1 cellular context compared by ENCODE assay signal in genomic region chr2:60355849-60356261, GRCh38.
TF ChIP-seq lines count a peak whose summit lies in the region.

No MANE protein-coding gene starts in this region.

TF ChIP-seq in GM12878, 131 proteins besides CTCF, POLR2A, EP300 and RAD21 (continued from another document and continues in another):
- TF ChIP-seq NKRF (conservative IDR thresholded peaks at IDR 0.05) (no peak), PML (IDR thresholded peaks at IDR 0.05; ENCODE audit: low read length) (no peak), SREBF2 (IDR thresholded peaks at IDR 0.05; ENCODE audit: low read length) (no peak), E2F4 (IDR thresholded peaks at IDR 0.05; ENCODE audit: low read depth, low read length) (no peak), ZNF274 (IDR thresholded peaks at IDR 0.05; ENCODE audit: insufficient read depth, insufficient read length) (no peak), CBFB (IDR thresholded peaks at IDR 0.05; ENCODE audit: low read depth) (peak; percentile 20; the same call in 1 of the 2 replicates), MEF2A (IDR thresholded peaks at IDR 0.05; ENCODE audit: insufficient read depth, low read depth, low read length) (no peak), MTA2 (IDR thresholded peaks at IDR 0.05; ENCODE audit: low read depth) (peak; percentile 53; the same call in 1 of the 2 replicates), BRCA1 (IDR thresholded peaks at IDR 0.05; ENCODE audit: low read depth, low read length) (no peak), ATF7 (IDR thresholded peaks at IDR 0.05; ENCODE audit: low read depth) (0 out of 2 replicates have a peak, but pooled peaks have one; percentile 15), TBL1XR1 (IDR thresholded peaks at IDR 0.05; ENCODE audit: low read depth, low read length) (0 out of 2 replicates have a peak, but pooled peaks have one; percentile 49), RB1 (IDR thresholded peaks at IDR 0.05; ENCODE audit: borderline replicate concordance) (no peak), RELA (IDR thresholded peaks at IDR 0.05; ENCODE audit: borderline replicate concordance, partially characterized antibody) (no peak), POU2F2 (IDR thresholded peaks at IDR 0.05; ENCODE audit: borderline replicate concordance, low read depth, low read length) (no peak), HCFC1 (IDR thresholded peaks at IDR 0.05; ENCODE audit: low read length) (no peak), RUNX3 (IDR thresholded peaks at IDR 0.05; ENCODE audit: low read length) (peak; percentile 78), IKZF2 (IDR thresholded peaks at IDR 0.05) (peak; percentile 51 to 61; a peak in 3 of 4 replicates), NFIC (IDR thresholded peaks at IDR 0.05; ENCODE audit: low read depth, low read length) (peak; percentile 62), ZBED1 (IDR thresholded peaks at IDR 0.05; ENCODE audit: borderline replicate concordance) (0 out of 2 replicates have a peak, but pooled peaks have one; percentile 44), KDM1A (IDR thresholded peaks at IDR 0.05; ENCODE audit: borderline replicate concordance) (no peak), POLR2AphosphoS2 (IDR thresholded peaks at IDR 0.05; ENCODE audit: low read depth, low read length) (no peak), SPI1 (IDR thresholded peaks at IDR 0.05; ENCODE audit: borderline replicate concordance, insufficient read depth, low read depth, low read length) (peak; percentile 78; the same call in 1 of the 2 replicates), BCL11A (IDR thresholded peaks at IDR 0.05; ENCODE audit: low read depth, low read length) (no peak; the same call in 1 of the 2 replicates), NR2F1 (conservative IDR thresholded peaks at IDR 0.05) (no peak), JUNB (IDR thresholded peaks at IDR 0.05) (peak; percentile 33; the same call in 1 of the 2 replicates), IKZF1 (conservative IDR thresholded peaks at IDR 0.05) (peak; percentile 43; the same call in 1 of the 2 replicates)
- TF ChIP-seq, protein P1, sequence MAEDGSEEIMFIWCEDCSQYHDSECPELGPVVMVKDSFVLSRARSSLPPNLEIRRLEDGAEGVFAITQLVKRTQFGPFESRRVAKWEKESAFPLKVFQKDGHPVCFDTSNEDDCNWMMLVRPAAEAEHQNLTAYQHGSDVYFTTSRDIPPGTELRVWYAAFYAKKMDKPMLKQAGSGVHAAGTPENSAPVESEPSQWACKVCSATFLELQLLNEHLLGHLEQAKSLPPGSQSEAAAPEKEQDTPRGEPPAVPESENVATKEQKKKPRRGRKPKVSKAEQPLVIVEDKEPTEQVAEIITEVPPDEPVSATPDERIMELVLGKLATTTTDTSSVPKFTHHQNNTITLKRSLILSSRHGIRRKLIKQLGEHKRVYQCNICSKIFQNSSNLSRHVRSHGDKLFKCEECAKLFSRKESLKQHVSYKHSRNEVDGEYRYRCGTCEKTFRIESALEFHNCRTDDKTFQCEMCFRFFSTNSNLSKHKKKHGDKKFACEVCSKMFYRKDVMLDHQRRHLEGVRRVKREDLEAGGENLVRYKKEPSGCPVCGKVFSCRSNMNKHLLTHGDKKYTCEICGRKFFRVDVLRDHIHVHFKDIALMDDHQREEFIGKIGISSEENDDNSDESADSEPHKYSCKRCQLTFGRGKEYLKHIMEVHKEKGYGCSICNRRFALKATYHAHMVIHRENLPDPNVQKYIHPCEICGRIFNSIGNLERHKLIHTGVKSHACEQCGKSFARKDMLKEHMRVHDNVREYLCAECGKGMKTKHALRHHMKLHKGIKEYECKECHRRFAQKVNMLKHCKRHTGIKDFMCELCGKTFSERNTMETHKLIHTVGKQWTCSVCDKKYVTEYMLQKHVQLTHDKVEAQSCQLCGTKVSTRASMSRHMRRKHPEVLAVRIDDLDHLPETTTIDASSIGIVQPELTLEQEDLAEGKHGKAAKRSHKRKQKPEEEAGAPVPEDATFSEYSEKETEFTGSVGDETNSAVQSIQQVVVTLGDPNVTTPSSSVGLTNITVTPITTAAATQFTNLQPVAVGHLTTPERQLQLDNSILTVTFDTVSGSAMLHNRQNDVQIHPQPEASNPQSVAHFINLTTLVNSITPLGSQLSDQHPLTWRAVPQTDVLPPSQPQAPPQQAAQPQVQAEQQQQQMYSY (CRISPR knock-in tag; IDR thresholded peaks at IDR 0.05) = no peak
- TF ChIP-seq, protein P2, sequence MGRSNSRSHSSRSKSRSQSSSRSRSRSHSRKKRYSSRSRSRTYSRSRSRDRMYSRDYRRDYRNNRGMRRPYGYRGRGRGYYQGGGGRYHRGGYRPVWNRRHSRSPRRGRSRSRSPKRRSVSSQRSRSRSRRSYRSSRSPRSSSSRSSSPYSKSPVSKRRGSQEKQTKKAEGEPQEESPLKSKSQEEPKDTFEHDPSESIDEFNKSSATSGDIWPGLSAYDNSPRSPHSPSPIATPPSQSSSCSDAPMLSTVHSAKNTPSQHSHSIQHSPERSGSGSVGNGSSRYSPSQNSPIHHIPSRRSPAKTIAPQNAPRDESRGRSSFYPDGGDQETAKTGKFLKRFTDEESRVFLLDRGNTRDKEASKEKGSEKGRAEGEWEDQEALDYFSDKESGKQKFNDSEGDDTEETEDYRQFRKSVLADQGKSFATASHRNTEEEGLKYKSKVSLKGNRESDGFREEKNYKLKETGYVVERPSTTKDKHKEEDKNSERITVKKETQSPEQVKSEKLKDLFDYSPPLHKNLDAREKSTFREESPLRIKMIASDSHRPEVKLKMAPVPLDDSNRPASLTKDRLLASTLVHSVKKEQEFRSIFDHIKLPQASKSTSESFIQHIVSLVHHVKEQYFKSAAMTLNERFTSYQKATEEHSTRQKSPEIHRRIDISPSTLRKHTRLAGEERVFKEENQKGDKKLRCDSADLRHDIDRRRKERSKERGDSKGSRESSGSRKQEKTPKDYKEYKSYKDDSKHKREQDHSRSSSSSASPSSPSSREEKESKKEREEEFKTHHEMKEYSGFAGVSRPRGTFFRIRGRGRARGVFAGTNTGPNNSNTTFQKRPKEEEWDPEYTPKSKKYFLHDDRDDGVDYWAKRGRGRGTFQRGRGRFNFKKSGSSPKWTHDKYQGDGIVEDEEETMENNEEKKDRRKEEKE (IDR thresholded peaks at IDR 0.05) = no peak
- TF ChIP-seq, protein P3, sequence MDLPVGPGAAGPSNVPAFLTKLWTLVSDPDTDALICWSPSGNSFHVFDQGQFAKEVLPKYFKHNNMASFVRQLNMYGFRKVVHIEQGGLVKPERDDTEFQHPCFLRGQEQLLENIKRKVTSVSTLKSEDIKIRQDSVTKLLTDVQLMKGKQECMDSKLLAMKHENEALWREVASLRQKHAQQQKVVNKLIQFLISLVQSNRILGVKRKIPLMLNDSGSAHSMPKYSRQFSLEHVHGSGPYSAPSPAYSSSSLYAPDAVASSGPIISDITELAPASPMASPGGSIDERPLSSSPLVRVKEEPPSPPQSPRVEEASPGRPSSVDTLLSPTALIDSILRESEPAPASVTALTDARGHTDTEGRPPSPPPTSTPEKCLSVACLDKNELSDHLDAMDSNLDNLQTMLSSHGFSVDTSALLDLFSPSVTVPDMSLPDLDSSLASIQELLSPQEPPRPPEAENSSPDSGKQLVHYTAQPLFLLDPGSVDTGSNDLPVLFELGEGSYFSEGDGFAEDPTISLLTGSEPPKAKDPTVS (IDR thresholded peaks at IDR 0.05; ENCODE audit: low read depth, low read length) = no peak
- TF ChIP-seq, protein P4, sequence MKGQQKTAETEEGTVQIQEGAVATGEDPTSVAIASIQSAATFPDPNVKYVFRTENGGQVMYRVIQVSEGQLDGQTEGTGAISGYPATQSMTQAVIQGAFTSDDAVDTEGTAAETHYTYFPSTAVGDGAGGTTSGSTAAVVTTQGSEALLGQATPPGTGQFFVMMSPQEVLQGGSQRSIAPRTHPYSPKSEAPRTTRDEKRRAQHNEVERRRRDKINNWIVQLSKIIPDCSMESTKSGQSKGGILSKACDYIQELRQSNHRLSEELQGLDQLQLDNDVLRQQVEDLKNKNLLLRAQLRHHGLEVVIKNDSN (IDR thresholded peaks at IDR 0.05; ENCODE audit: borderline replicate concordance, extremely low read length, insufficient read depth, low read depth, low read length) = no peak
- TF ChIP-seq, protein P5, sequence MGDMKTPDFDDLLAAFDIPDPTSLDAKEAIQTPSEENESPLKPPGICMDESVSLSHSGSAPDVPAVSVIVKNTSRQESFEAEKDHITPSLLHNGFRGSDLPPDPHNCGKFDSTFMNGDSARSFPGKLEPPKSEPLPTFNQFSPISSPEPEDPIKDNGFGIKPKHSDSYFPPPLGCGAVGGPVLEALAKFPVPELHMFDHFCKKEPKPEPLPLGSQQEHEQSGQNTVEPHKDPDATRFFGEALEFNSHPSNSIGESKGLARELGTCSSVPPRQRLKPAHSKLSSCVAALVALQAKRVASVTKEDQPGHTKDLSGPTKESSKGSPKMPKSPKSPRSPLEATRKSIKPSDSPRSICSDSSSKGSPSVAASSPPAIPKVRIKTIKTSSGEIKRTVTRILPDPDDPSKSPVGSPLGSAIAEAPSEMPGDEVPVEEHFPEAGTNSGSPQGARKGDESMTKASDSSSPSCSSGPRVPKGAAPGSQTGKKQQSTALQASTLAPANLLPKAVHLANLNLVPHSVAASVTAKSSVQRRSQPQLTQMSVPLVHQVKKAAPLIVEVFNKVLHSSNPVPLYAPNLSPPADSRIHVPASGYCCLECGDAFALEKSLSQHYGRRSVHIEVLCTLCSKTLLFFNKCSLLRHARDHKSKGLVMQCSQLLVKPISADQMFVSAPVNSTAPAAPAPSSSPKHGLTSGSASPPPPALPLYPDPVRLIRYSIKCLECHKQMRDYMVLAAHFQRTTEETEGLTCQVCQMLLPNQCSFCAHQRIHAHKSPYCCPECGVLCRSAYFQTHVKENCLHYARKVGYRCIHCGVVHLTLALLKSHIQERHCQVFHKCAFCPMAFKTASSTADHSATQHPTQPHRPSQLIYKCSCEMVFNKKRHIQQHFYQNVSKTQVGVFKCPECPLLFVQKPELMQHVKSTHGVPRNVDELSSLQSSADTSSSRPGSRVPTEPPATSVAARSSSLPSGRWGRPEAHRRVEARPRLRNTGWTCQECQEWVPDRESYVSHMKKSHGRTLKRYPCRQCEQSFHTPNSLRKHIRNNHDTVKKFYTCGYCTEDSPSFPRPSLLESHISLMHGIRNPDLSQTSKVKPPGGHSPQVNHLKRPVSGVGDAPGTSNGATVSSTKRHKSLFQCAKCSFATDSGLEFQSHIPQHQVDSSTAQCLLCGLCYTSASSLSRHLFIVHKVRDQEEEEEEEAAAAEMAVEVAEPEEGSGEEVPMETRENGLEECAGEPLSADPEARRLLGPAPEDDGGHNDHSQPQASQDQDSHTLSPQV (IDR thresholded peaks at IDR 0.05) = no peak
- TF ChIP-seq, protein P6, sequence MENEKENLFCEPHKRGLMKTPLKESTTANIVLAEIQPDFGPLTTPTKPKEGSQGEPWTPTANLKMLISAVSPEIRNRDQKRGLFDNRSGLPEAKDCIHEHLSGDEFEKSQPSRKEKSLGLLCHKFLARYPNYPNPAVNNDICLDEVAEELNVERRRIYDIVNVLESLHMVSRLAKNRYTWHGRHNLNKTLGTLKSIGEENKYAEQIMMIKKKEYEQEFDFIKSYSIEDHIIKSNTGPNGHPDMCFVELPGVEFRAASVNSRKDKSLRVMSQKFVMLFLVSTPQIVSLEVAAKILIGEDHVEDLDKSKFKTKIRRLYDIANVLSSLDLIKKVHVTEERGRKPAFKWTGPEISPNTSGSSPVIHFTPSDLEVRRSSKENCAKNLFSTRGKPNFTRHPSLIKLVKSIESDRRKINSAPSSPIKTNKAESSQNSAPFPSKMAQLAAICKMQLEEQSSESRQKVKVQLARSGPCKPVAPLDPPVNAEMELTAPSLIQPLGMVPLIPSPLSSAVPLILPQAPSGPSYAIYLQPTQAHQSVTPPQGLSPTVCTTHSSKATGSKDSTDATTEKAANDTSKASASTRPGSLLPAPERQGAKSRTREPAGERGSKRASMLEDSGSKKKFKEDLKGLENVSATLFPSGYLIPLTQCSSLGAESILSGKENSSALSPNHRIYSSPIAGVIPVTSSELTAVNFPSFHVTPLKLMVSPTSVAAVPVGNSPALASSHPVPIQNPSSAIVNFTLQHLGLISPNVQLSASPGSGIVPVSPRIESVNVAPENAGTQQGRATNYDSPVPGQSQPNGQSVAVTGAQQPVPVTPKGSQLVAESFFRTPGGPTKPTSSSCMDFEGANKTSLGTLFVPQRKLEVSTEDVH (IDR thresholded peaks at IDR 0.05; ENCODE audit: low read depth, partially characterized antibody) = no peak
